Comparison of ENCODE assay signal across 16 cellular contexts in genomic region chr17:27873746-27874145, GRCh38.
"Had no signal": no experiment of that assay in that cellular context is flagged by ENCODE, and none has a peak within 500 bp of the region (broad histone marks: within the 10 kb centered on the region; RNA-seq: fewer than 3 reads in every experiment).

No MANE protein-coding gene starts in this region.

- H3K36me3 ChIP-seq: left lung had no signal

- H3K4me3 ChIP-seq: left lung had no signal

- DNase-seq: activated CD4-positive, alpha-beta T cell treated with anti-CD3 and anti-CD28 coated beads, Interleukin-2, amount 50 U/mL, for 1 hour; activated CD8-positive, alpha-beta memory T cell treated with anti-CD3 and anti-CD28 coated beads, Interleukin-2, amount 50 U/mL, for 4 hours; activated effector memory CD4-positive, alpha-beta T cell treated with Interleukin-2 at 50 U/mL for 16 hours; activated naive CD4-positive, alpha-beta T cell treated with anti-CD3 and anti-CD28 coated beads, Interleukin-2, amount 10 ng/mL, durations not matched to agents 7 days and 5 days; activated naive CD8-positive, alpha-beta T cell treated with anti-CD3 and anti-CD28 coated beads, Interleukin-2, amount 50 U/mL, for 24 hours; activated T-cell treated with anti-CD3 and anti-CD28 coated beads, Interleukin-2, amount 50 U/mL, for 4 hours; aorta; cortex of kidney; hypothalamus; kidney; left lung; nephron progenitor cell; nucleus accumbens; posterior cingulate gyrus; stimulated activated CD8-positive, alpha-beta memory T cell treated with anti-CD3 and anti-CD28 coated beads, Interleukin-4, amount 100 ng/mL, for 48 hours; stimulated activated naive CD4-positive, alpha-beta T cell had no signal

- H3K27me3 ChIP-seq: left lung had no signal

- H3K27ac ChIP-seq: left lung had no signal

- ATAC-seq: activated naive CD8-positive, alpha-beta T cell treated with anti-CD3 and anti-CD28 coated beads, Interleukin-2, amount 50 U/mL, for 24 hours; activated T-cell treated with anti-CD3 and anti-CD28 coated beads, Interleukin-2, amount 50 U/mL, for 4 hours; left lung had no signal

- H3K4me1 ChIP-seq: left lung had no signal
